Comparison of ENCODE assay signal across 18 cellular contexts in genomic region chr12:118344829-118345228, GRCh38. TPM values are rescaled to one million over a fixed set of nuclear protein-coding genes. Genes with fewer than 3 reads are reported as not detected.
A peak's percentile ranks its signal among the peaks of the same experiment; 100 is the strongest.
DNase-seq lines count a peak whose midpoint lies in the region; ATAC-seq, FAIRE-seq and TF ChIP-seq lines count a peak whose summit lies in the region.
"Had no signal": no experiment of that assay in that cellular context is flagged by ENCODE, and none has a peak within 500 bp of the region (broad histone marks: within the 10 kb centered on the region; RNA-seq: fewer than 3 reads in every experiment).

No MANE protein-coding gene starts in this region.

- no peak overlapping the region for H3K27ac Mint-ChIP-seq in astrocyte (ENCODE audit: unreplicated experiment)

- H3K9me3 Mint-ChIP-seq in astrocyte (ENCODE audit: unreplicated experiment) = no peaks in the 10 kb centered on the region
- H3K9me3 Mint-ChIP-seq: CD14-positive monocyte, GM23338 had no signal

- no peaks in the 10 kb centered on the region for H3K36me3 Mint-ChIP-seq in astrocyte (ENCODE audit: low read depth, unreplicated experiment)

- no peak overlapping the region for H2AFZ ChIP-seq in astrocyte (ENCODE audit: low read depth, low read length)
- H2AFZ ChIP-seq: GM23338 had no signal

- no peak overlapping the region for H3K9ac ChIP-seq in astrocyte (ENCODE audit: low read length)
- H3K9ac ChIP-seq in kidney (ENCODE audit: low read length in 2 of 2) = no peak overlapping the region

- peaks cover 10% of the 10 kb centered on the region for H3K79me2 ChIP-seq in astrocyte (ENCODE audit: insufficient read depth, low read length)

- H3K9me3 ChIP-seq in A673 (ENCODE audit: low read depth, low read length, poor library complexity, severe bottlenecking) (no peaks in the 10 kb centered on the region), astrocyte (ENCODE audit: insufficient read depth, low read depth, low read length) (no peaks in the 10 kb centered on the region), kidney (ENCODE audit: control insufficient read depth in 1 of 2, low read length in 2 of 2) (no peaks in the 10 kb centered on the region), esophagus squamous epithelium (no peaks in the 10 kb centered on the region), right cardiac atrium (ENCODE audit: control insufficient read depth, low read length) (no peaks in the 10 kb centered on the region)
- H3K9me3 ChIP-seq: Peyer's patch had no signal

- intact Hi-C loops in A673 (cut with micrococcal nuclease; ENCODE audit: unreplicated experiment) (no loop called here), kidney (cut with DNase I) (no loop called here), esophagus squamous epithelium (cut with DNase I) (no loop called here), right cardiac atrium (cut with DNase I) (no loop called here)

- DNase-seq in A673 (ENCODE audit: low spot score) = no peak
- no peak for DNase-seq in HL-60 (ENCODE audit: low read depth in 1 of 2, low spot score in 1 of 2)
- DNase-seq in astrocyte (ENCODE audit: low read depth) = no peak
- no peak for DNase-seq in kidney
- no peak for DNase-seq in esophagus squamous epithelium (lab: John Stamatoyannopoulos, UW)
- DNase-seq in right cardiac atrium = no peak
- DNase-seq: DMS79, NCI-H1930, NCI-H2171, NCI-H774, Peyer's patch, Right ventricle myocardium superior had no signal

- FAIRE-seq in astrocyte (lab: Jason Lieb, UNC) (peak; percentile 23), kidney (lab: Jason Lieb, UNC) (peak; percentile 76)
- FAIRE-seq: G401.6 had no signal

- POLR2A ChIA-PET in A673 (lab: Charles Lee; ENCODE audit: low non-redundant PET) = interaction anchor here (0.6 kb wide), 1 partner anchor 62 kb away, joined by 3 read pairs; no protein-coding TSS in a partner anchor

- no peaks in the 10 kb centered on the region for H3K27me3 ChIP-seq in A673 (replicated peaks; ENCODE audit: insufficient read depth, low read depth, low read length, poor library complexity)
- no peaks in the 10 kb centered on the region for H3K27me3 ChIP-seq in HL-60 (ENCODE audit: insufficient read depth, poor library complexity, severe bottlenecking)
- H3K27me3 ChIP-seq in astrocyte (ENCODE audit: insufficient read depth, low read length) = no peaks in the 10 kb centered on the region
- H3K27me3 ChIP-seq in esophagus squamous epithelium = no peaks in the 10 kb centered on the region
- H3K27me3 ChIP-seq in right cardiac atrium (ENCODE audit: control insufficient read depth, insufficient read depth) = no peaks in the 10 kb centered on the region
- H3K27me3 ChIP-seq: Peyer's patch had no signal

- TF ChIP-seq POLR2A in esophagus squamous epithelium (IDR thresholded peaks at IDR 0.05) = no peak

- H3K27ac ChIP-seq in A673 (ENCODE audit: low read depth, low read length, poor library complexity, severe bottlenecking) (peak overlapping the region; percentile 20), HL-60 (replicated peaks) (0 out of 2 replicates have a peak overlapping the region, but pooled peaks have one; percentile 19), astrocyte (ENCODE audit: low read depth, low read length) (no peak overlapping the region), kidney (ENCODE audit: low read depth in 2 of 2, low read length in 2 of 2) (no peak overlapping the region), esophagus squamous epithelium (no peak overlapping the region), right cardiac atrium (ENCODE audit: low read length) (no peak overlapping the region)
- H3K27ac ChIP-seq: 22Rv1, Peyer's patch had no signal

- H3K4me3 Mint-ChIP-seq in astrocyte (ENCODE audit: unreplicated experiment) = no peak overlapping the region
- H3K4me3 Mint-ChIP-seq: CD14-positive monocyte, GM23338 had no signal

- no peak overlapping the region for H3K4me3 ChIP-seq in A673 (ENCODE audit: low read depth, low read length, poor library complexity, severe bottlenecking)
- no peak overlapping the region for H3K4me3 ChIP-seq in HL-60 (replicated peaks; ENCODE audit: insufficient read depth, low read length)
- H3K4me3 ChIP-seq in astrocyte (ENCODE audit: insufficient read depth, low read depth, low read length) = no peak overlapping the region
- H3K4me3 ChIP-seq in kidney (ENCODE audit: low read length in 2 of 2) = no peak overlapping the region
- no peak overlapping the region for H3K4me3 ChIP-seq in esophagus squamous epithelium
- no peak overlapping the region for H3K4me3 ChIP-seq in right cardiac atrium (ENCODE audit: low read length)
- H3K4me3 ChIP-seq: GM23338, Peyer's patch had no signal

- no peak for TF ChIP-seq CTCF in A673 (conservative IDR thresholded peaks at IDR 0.05; ENCODE audit: low read depth, low read length)
- no peak for TF ChIP-seq CTCF in HL-60 (IDR thresholded peaks at IDR 0.05; ENCODE audit: insufficient read depth, low read length)
- TF ChIP-seq CTCF in astrocyte (IDR thresholded peaks at IDR 0.05; ENCODE audit: insufficient read depth, low read depth, low read length) = no peak
- no peak for TF ChIP-seq CTCF in kidney (IDR thresholded peaks at IDR 0.05; ENCODE audit: borderline replicate concordance, extremely low read depth, insufficient read depth)
- TF ChIP-seq CTCF in esophagus squamous epithelium (IDR thresholded peaks at IDR 0.05) = no peak

- CTCF ChIA-PET in A673 (lab: Charles Lee) = no interaction called here

- H3K4me1 ChIP-seq in A673 (ENCODE audit: insufficient read depth, low read length, poor library complexity, severe bottlenecking) (peaks cover 40% of the 10 kb centered on the region), astrocyte (ENCODE audit: insufficient read depth, low read length) (no peaks in the 10 kb centered on the region), kidney (ENCODE audit: control insufficient read depth in 1 of 2, insufficient read depth in 1 of 2, low read depth in 1 of 2, low read length in 2 of 2) (peaks cover 0 to 3% of the 10 kb centered on the region in 2 donors), esophagus squamous epithelium (peaks cover 0 to 7% (median 0%) of the 10 kb centered on the region in 3 donors), right cardiac atrium (ENCODE audit: control insufficient read depth, insufficient read depth, low read length) (peaks cover 2% of the 10 kb centered on the region)

- H4K20me1 ChIP-seq in astrocyte (ENCODE audit: insufficient read depth, low read length) = peaks cover 9% of the 10 kb centered on the region

- H3K4me2 ChIP-seq in astrocyte (ENCODE audit: low read length) = no peak overlapping the region
- H3K4me2 ChIP-seq: GM23338 had no signal

- BruUV-seq in A673 (replicated peaks; lab: Mats Ljungman, UMichigan) = no TSS peak

- no peak for ATAC-seq in HG03039 (IDR thresholded peaks at IDR 0.05; ENCODE audit: unreplicated experiment)
- ATAC-seq in right cardiac atrium = no peak
- no peak for ATAC-seq in GM18909 (IDR thresholded peaks at IDR 0.05; ENCODE audit: poor library complexity, unreplicated experiment)
- ATAC-seq: GM23338 had no signal

- H3K27me3 Mint-ChIP-seq in astrocyte (ENCODE audit: low read depth, unreplicated experiment) = no peaks in the 10 kb centered on the region

- no peaks in the 10 kb centered on the region for H3K36me3 ChIP-seq in A673 (ENCODE audit: insufficient read depth, low read length, poor library complexity, severe bottlenecking)
- H3K36me3 ChIP-seq in astrocyte (ENCODE audit: insufficient read depth, low read length) = no peaks in the 10 kb centered on the region
- no peaks in the 10 kb centered on the region for H3K36me3 ChIP-seq in kidney (ENCODE audit: control insufficient read depth in 1 of 2, insufficient read depth in 2 of 2, low read length in 2 of 2)
- no peaks in the 10 kb centered on the region for H3K36me3 ChIP-seq in esophagus squamous epithelium
- H3K36me3 ChIP-seq: Peyer's patch had no signal

- peaks cover 3% of the 10 kb centered on the region for H3K4me1 Mint-ChIP-seq in astrocyte (ENCODE audit: low read depth, unreplicated experiment)

RNA-seq across cellular contexts. Expression of gene TAOK3, which starts 27.9 kb away (rescaled TPM):
- total RNA-seq in A673 (2021) (46.6 and 48.9 TPM in 2 replicates), astrocyte (14.2 and 15.7 TPM in 2 replicates), kidney (36.1 TPM), esophagus squamous epithelium (10 to 100 TPM; 13.7 to 27.7 (median 21.1) TPM), right cardiac atrium (10 to 100 TPM; 18.9 to 29.1 (median 25.1) TPM)
- polyA plus RNA-seq in kidney (ENCODE audit: insufficient read depth, low read depth, low replicate concordance) (14.0 TPM), right cardiac atrium (16.9 TPM)

RNA-seq across cellular contexts. Expression of gene SUDS3, which starts 31.5 kb away (rescaled TPM):
- 47.8 and 50.0 TPM in 2 replicates for total RNA-seq in A673 (2021)
- total RNA-seq in astrocyte = 30.6 and 31.0 TPM in 2 replicates
- total RNA-seq in kidney = 29.0 TPM
- 14.9 TPM for polyA plus RNA-seq in kidney (ENCODE audit: insufficient read depth, low read depth, low replicate concordance)
- total RNA-seq in esophagus squamous epithelium = 10 to 100 TPM; 43.3 to 55.0 (median 44.8) TPM
- total RNA-seq in right cardiac atrium = 10 to 100 TPM; 18.9 to 24.0 (median 21.1) TPM
- 9.5 TPM for polyA plus RNA-seq in right cardiac atrium

Comparison
In these comparisons a context has a peak if more than half of its experiments do, and no peak if none do; other contexts are left out.
1. H3K27ac ChIP-seq: peak in A673 (single experiment) and HL-60 (single experiment); none in astrocyte (single experiment), kidney (0 of 2), esophagus squamous epithelium (0 of 4) and right cardiac atrium (single experiment).